25 cellular contexts compared by ENCODE assay signal in genomic region chr5:180601591-180602480, GRCh38. TPM values are rescaled to one million over a fixed set of nuclear protein-coding genes. Genes with fewer than 3 reads are reported as not detected.
DNase-seq lines count a peak whose midpoint lies in the region; ATAC-seq and TF ChIP-seq lines count a peak whose summit lies in the region.
"Had no signal": no experiment of that assay in that cellular context is flagged by ENCODE, and none has a peak within 500 bp of the region (broad histone marks: within the 10 kb centered on the region; RNA-seq: fewer than 3 reads in every experiment).

No MANE protein-coding gene starts in this region.

- intact Hi-C loops in cardiac septum (cut with DNase I) (no loop called here), left ventricle myocardium superior (cut with micrococcal nuclease) (no loop called here)

- DNase-seq in cardiac septum (ENCODE audit: low spot score) (peak; percentile 66), left ventricle myocardium superior (no peak), chondrocyte (ENCODE audit: low spot score) (peak; percentile 72), mesenteric fat pad (ENCODE audit: low spot score) (peak; percentile 81), ureter (ENCODE audit: low spot score) (peak; percentile 38), KG1 (lab: John Stamatoyannopoulos, UW) (no peak), COR-L47 (lab: John Stamatoyannopoulos, UW) (no peak)
- DNase-seq: amygdala; CD4-positive, alpha-beta memory T cell; DMS79 treated with DMSO at 0.1 percent for 48 hours; effector memory CD8-positive, alpha-beta T cell; Kasumi-1; kidney glomerular epithelial cell; midbrain; NCI-H1105; NCI-H524 treated with DMSO at 0.1 percent for 48 hours; SHP77; stimulated activated naive CD4-positive, alpha-beta T cell treated with Interleukin-2 at 50 U/mL for 16 hours had no signal

- no peak for TF ChIP-seq CTCF in chondrocyte (IDR thresholded peaks at IDR 0.05)

- H3K4me3 Mint-ChIP-seq in chondrocyte (ENCODE audit: unreplicated experiment): no peak overlapping the region
- H3K4me3 Mint-ChIP-seq: CD4-positive, alpha-beta memory T cell; effector memory CD8-positive, alpha-beta T cell; neural progenitor cell; T-helper 1 cell treated with Interleukin-12 subunit alpha and Interleukin-12 subunit beta and Interleukin-4 antibody, amounts not matched to agents 30 μg/mL and 1 μg/mL, for 36 hours had no signal

- no peaks in the 10 kb centered on the region for H3K36me3 Mint-ChIP-seq in chondrocyte (ENCODE audit: low read depth)
- H3K36me3 Mint-ChIP-seq: CD4-positive, alpha-beta memory T cell; neural progenitor cell had no signal

- H3K9me3 Mint-ChIP-seq in chondrocyte (ENCODE audit: low read depth): no peaks in the 10 kb centered on the region
- H3K9me3 Mint-ChIP-seq: CD4-positive, alpha-beta memory T cell; effector memory CD8-positive, alpha-beta T cell; T-helper 1 cell treated with Interleukin-12 subunit alpha and Interleukin-12 subunit beta and Interleukin-4 antibody, amounts not matched to agents 30 μg/mL and 1 μg/mL, for 36 hours had no signal

- no peaks in the 10 kb centered on the region for H3K4me1 Mint-ChIP-seq in chondrocyte (ENCODE audit: low read depth)

- H3K27ac Mint-ChIP-seq in chondrocyte (ENCODE audit: unreplicated experiment): no peak overlapping the region
- H3K27ac Mint-ChIP-seq: neural progenitor cell; T-helper 1 cell treated with Interleukin-12 subunit alpha and Interleukin-12 subunit beta and Interleukin-4 antibody, amounts not matched to agents 30 μg/mL and 1 μg/mL, for 36 hours had no signal

- H3K27me3 Mint-ChIP-seq in chondrocyte (ENCODE audit: low read depth): no peaks in the 10 kb centered on the region

- no peak for ATAC-seq in left ventricle myocardium superior
- no peak for ATAC-seq in HG03039 (IDR thresholded peaks at IDR 0.05; ENCODE audit: unreplicated experiment)
- ATAC-seq: effector memory CD8-positive, alpha-beta T cell; HCT116; right cardiac atrium had no signal

RNA-seq across cellular contexts. Expression of gene SCGB3A1, which starts 10.5 kb away (rescaled TPM):
- total RNA-seq in cardiac septum (not detected), left ventricle myocardium superior (not detected), chondrocyte (0.47 to 0.77 TPM in 2 of 3 replicates, not detected in the other), mesenteric fat pad (0.71 TPM), ureter (1.4 TPM)
- total RNA-seq: CD4-positive, alpha-beta memory T cell; hepatocyte; right cardiac atrium; urinary bladder had no signal

RNA-seq across cellular contexts. Expression of gene FLT4, which starts 47.6 kb away (rescaled TPM):
- 5.8 TPM for total RNA-seq in cardiac septum
- total RNA-seq in left ventricle myocardium superior: 8.0 TPM
- total RNA-seq in chondrocyte: 0.10 to 0.31 TPM (median 0.29 TPM) in 3 replicates
- total RNA-seq in mesenteric fat pad: 26.8 TPM
- total RNA-seq in ureter: 12.1 TPM

Comparison
In these comparisons a context has a peak if more than half of its experiments do, and no peak if none do; other contexts are left out.
1. DNase-seq: peak in cardiac septum (single experiment), chondrocyte (single experiment), mesenteric fat pad (single experiment) and ureter (single experiment); none in left ventricle myocardium superior (single experiment), KG1 (single experiment) and COR-L47 (single experiment).